8 cellular contexts compared by ENCODE assay signal in the genomic region with DNA sequence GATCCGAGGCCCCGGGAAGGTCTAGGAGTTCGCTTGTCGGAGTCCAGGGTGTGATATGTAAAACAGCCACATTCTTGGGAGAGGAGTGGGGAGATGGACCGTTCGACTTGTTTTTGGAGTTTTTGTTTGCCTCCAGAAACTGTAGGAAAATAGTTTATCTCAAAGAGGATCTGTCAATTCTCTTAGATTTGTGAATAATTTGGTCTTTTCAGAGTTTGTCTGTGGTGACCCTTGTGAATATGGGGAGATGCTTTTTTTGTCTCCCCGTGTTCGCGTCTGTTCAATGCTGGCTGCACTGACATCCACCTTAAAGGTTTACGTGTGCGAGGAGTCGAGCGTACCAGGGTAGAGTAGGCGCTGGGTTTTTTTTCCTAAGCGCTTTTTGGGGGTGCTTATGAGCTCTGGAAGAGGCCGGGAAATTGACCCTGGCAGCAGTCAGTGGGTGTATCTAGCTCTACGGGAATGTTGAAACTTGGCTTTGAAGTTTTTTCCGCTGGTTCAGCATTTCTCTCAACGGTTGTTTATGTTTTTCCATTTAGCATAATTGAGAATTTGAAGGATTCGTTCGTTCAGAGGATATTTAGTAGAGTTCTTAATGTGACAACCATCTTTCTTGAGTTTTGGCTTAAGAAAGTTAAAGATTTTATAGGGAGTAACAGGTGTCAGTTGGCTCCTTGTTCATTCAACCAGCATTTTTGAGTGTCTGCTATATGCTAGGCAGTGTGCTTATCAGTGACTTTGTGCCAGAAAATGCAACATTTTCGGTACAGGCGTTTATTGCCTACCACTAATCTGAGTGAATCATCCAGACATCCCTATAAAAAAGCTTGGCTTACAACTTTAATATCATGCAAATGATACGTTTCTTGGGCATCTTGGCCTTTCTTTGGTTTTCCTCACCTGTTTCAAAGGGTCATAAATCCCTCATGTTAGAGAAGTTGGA. TPM values are rescaled to one million over a fixed set of nuclear protein-coding genes. Genes with fewer than 3 reads are reported as not detected.
A peak's percentile ranks its signal among the peaks of the same experiment; 100 is the strongest.
DNase-seq lines count a peak whose midpoint lies in the region; ATAC-seq and TF ChIP-seq lines count a peak whose summit lies in the region.

No MANE protein-coding gene starts in this region.

- no peaks in the 10 kb centered on the region for H3K27me3 Mint-ChIP-seq in activated naive CD4-positive, alpha-beta T cell treated with anti-CD3 and anti-CD28 coated beads, Interleukin-2, amount 50 U/mL, for 24 hours
- no peaks in the 10 kb centered on the region for H3K27me3 Mint-ChIP-seq in activated T-helper 17 cell treated with anti-CD3 and anti-CD28 coated beads, Interleukin-2, amount 50 U/mL, for 72 hours

- DNase-seq in activated naive CD4-positive, alpha-beta T cell (lab: John Stamatoyannopoulos, UW) = no peak
- peak; percentile 45 for DNase-seq in hepatocyte (ENCODE audit: low spot score)
- no peak for DNase-seq in smooth muscle cell (lab: John Stamatoyannopoulos, UW; ENCODE audit: unreplicated experiment)
- no peak for DNase-seq in NCI-H82 (lab: John Stamatoyannopoulos, UW)

- H3K4me3 ChIP-seq in hepatocyte (peak overlapping the region; percentile 69), smooth muscle cell (peak overlapping the region; percentile 90)

- H3K36me3 ChIP-seq in hepatocyte (replicated peaks; ENCODE audit: insufficient read depth, low read depth) (no peaks in the 10 kb centered on the region), smooth muscle cell (ENCODE audit: low read depth) (no peaks in the 10 kb centered on the region)

- H3K4me2 ChIP-seq in hepatocyte (peak overlapping the region; percentile 87), smooth muscle cell (peak overlapping the region; percentile 92)

- no peaks in the 10 kb centered on the region for H3K9me2 ChIP-seq in hepatocyte (replicated peaks; ENCODE audit: insufficient read depth)

- peak overlapping the region; percentile 98 for H3K27ac Mint-ChIP-seq in activated naive CD4-positive, alpha-beta T cell treated with anti-CD3 and anti-CD28 coated beads, Interleukin-2, amount 50 U/mL, for 24 hours
- H3K27ac Mint-ChIP-seq in activated T-helper 17 cell treated with anti-CD3 and anti-CD28 coated beads, Interleukin-2, amount 50 U/mL, for 72 hours = peak overlapping the region; percentile 98

- H3K9me3 ChIP-seq in hepatocyte (ENCODE audit: low read depth) (no peaks in the 10 kb centered on the region), smooth muscle cell (replicated peaks; ENCODE audit: low read depth) (no peaks in the 10 kb centered on the region)

- H3K36me3 Mint-ChIP-seq in activated naive CD4-positive, alpha-beta T cell treated with anti-CD3 and anti-CD28 coated beads, Interleukin-2, amount 50 U/mL, for 24 hours = peaks cover 12% of the 10 kb centered on the region
- peaks cover 48% of the 10 kb centered on the region for H3K36me3 Mint-ChIP-seq in activated T-helper 17 cell treated with anti-CD3 and anti-CD28 coated beads, Interleukin-2, amount 50 U/mL, for 72 hours (ENCODE audit: low read depth)

- H3K9ac ChIP-seq in smooth muscle cell (ENCODE audit: low read depth) = peak overlapping the region; percentile 95

- H3K4me1 Mint-ChIP-seq in activated naive CD4-positive, alpha-beta T cell treated with anti-CD3 and anti-CD28 coated beads, Interleukin-2, amount 50 U/mL, for 24 hours = peaks cover 48% of the 10 kb centered on the region
- H3K4me1 Mint-ChIP-seq in activated T-helper 17 cell treated with anti-CD3 and anti-CD28 coated beads, Interleukin-2, amount 50 U/mL, for 72 hours = peaks cover 30% of the 10 kb centered on the region

- H3K9me3 Mint-ChIP-seq in activated naive CD4-positive, alpha-beta T cell treated with anti-CD3 and anti-CD28 coated beads, Interleukin-2, amount 50 U/mL, for 24 hours = no peaks in the 10 kb centered on the region
- no peaks in the 10 kb centered on the region for H3K9me3 Mint-ChIP-seq in activated T-helper 17 cell treated with anti-CD3 and anti-CD28 coated beads, Interleukin-2, amount 50 U/mL, for 72 hours

- H4K20me1 ChIP-seq in hepatocyte (ENCODE audit: insufficient read depth, poor library complexity, severe bottlenecking) = peaks cover 49% of the 10 kb centered on the region
- peaks cover 56% of the 10 kb centered on the region for H4K20me1 ChIP-seq in smooth muscle cell (ENCODE audit: low read depth)

- no peak for ATAC-seq in activated T-helper 17 cell treated with anti-CD3 and anti-CD28 coated beads, Interleukin-2, amount 50 U/mL, for 72 hours (replicated peaks)
- ATAC-seq in GM18511 (IDR thresholded peaks at IDR 0.05; ENCODE audit: unreplicated experiment) (no peak), HG02588 (IDR thresholded peaks at IDR 0.05; ENCODE audit: unreplicated experiment) (no peak)

- 4% methylated on average over 24 of the region's 24 CpGs for WGBS in hepatocyte (ENCODE audit: low lambda C conversion rate, missing lambda C conversion rate)
- 2% methylated on average over 24 of the region's 24 CpGs for WGBS in smooth muscle cell (ENCODE audit: low lambda C conversion rate)

- H3K4me3 Mint-ChIP-seq in activated naive CD4-positive, alpha-beta T cell treated with anti-CD3 and anti-CD28 coated beads, Interleukin-2, amount 50 U/mL, for 24 hours = peak overlapping the region; percentile 96
- H3K4me3 Mint-ChIP-seq in activated T-helper 17 cell treated with anti-CD3 and anti-CD28 coated beads, Interleukin-2, amount 50 U/mL, for 72 hours = peak overlapping the region; percentile 97

- no peaks in the 10 kb centered on the region for H3F3A ChIP-seq in smooth muscle cell (ENCODE audit: low read depth)

- H3K27me3 ChIP-seq in hepatocyte (no peaks in the 10 kb centered on the region), smooth muscle cell (ENCODE audit: low read depth) (no peaks in the 10 kb centered on the region)

- H3K27ac ChIP-seq in hepatocyte = peak overlapping the region; percentile 94
- peak overlapping the region; percentile 98 for H3K27ac ChIP-seq in smooth muscle cell (ENCODE audit: low read depth)

- TF ChIP-seq CTCF in hepatocyte (IDR thresholded peaks at IDR 0.05; ENCODE audit: poor library complexity) = no peak
- no peak for TF ChIP-seq CTCF in smooth muscle cell (IDR thresholded peaks at IDR 0.05; ENCODE audit: borderline replicate concordance, insufficient read depth, poor library complexity, severe bottlenecking)

- H2AFZ ChIP-seq in hepatocyte (peak overlapping the region; percentile 43), smooth muscle cell (ENCODE audit: low read depth) (no peak overlapping the region)

- H3K79me2 ChIP-seq in hepatocyte (peaks cover 57% of the 10 kb centered on the region), smooth muscle cell (ENCODE audit: low read depth) (peaks cover 55% of the 10 kb centered on the region)

- H3K4me1 ChIP-seq in hepatocyte (ENCODE audit: insufficient read depth) = peaks cover 19% of the 10 kb centered on the region
- peaks cover 10% of the 10 kb centered on the region for H3K4me1 ChIP-seq in smooth muscle cell (ENCODE audit: low read depth)

RNA-seq across cellular contexts. Expression of gene SZRD1, which starts 1.2 kb away (rescaled TPM):
- total RNA-seq in activated T-helper 17 cell treated with anti-CD3 and anti-CD28 coated beads, Interleukin-2, amount 50 U/mL, for 72 hours = 100 to 1,000 TPM; 172 to 204 TPM
- total RNA-seq in hepatocyte = 72.1 and 80.5 TPM in 2 replicates
- 46.8 and 63.0 TPM in 2 replicates for polyA plus RNA-seq in hepatocyte
- 45.3 and 58.1 TPM in 2 replicates for total RNA-seq in smooth muscle cell
- 52.8 and 56.4 TPM in 2 replicates for polyA plus RNA-seq in smooth muscle cell

RNA-seq across cellular contexts. Expression of gene FBXO42, which starts 16.0 kb away (rescaled TPM):
- total RNA-seq in activated T-helper 17 cell treated with anti-CD3 and anti-CD28 coated beads, Interleukin-2, amount 50 U/mL, for 72 hours = 10 to 100 TPM; 19.7 to 27.3 TPM
- total RNA-seq in hepatocyte (19.5 and 19.9 TPM in 2 replicates), smooth muscle cell (14.7 and 16.5 TPM in 2 replicates)
- polyA plus RNA-seq in hepatocyte (21.1 and 22.1 TPM in 2 replicates), smooth muscle cell (19.3 and 22.6 TPM in 2 replicates)
